Comparison of ENCODE assay signal across 24 cellular contexts in genomic region chr1:17853241-17853640, GRCh38.
"Had no signal": no experiment of that assay in that cellular context is flagged by ENCODE, and none has a peak within 500 bp of the region (broad histone marks: within the 10 kb centered on the region; RNA-seq: fewer than 3 reads in every experiment).

No MANE protein-coding gene starts in this region.

- FAIRE-seq: urothelium cell line had no signal

- H3K9me3 ChIP-seq: stomach, suprapubic skin, testis, thoracic aorta, thyroid gland, tibial artery, transverse colon, upper lobe of left lung, upper lobe of right lung, uterus, vagina had no signal

- H3K27ac ChIP-seq: stomach, suprapubic skin, testis, thoracic aorta, thyroid gland, tibial artery, tibial nerve, transverse colon, upper lobe of left lung, upper lobe of right lung, uterus, vagina had no signal

- H3K4me1 ChIP-seq: stomach, suprapubic skin, testis, tibial artery, tibial nerve, transverse colon, upper lobe of right lung, uterus, vagina had no signal

- H3K27me3 ChIP-seq: testis, thyroid gland, tibial nerve, upper lobe of left lung, upper lobe of right lung, uterus, vagina had no signal

- DNase-seq: stimulated activated CD4-positive, alpha-beta T cell treated with anti-CD3 and anti-CD28 coated beads, Interleukin-2, amount 100 ng/mL, for 48 hours; stimulated activated CD4-positive, alpha-beta T cell treated with anti-CD3 and anti-CD28 coated beads, Interleukin-4, amount 100 ng/mL, for 1 hour; stimulated activated CD4-positive, alpha-beta T cell treated with anti-CD3 and anti-CD28 coated beads, Interleukin-4, amount 100 ng/mL, for 24 hours; stimulated activated CD4-positive, alpha-beta T cell treated with anti-CD3 and anti-CD28 coated beads, Interleukin-4, amount 100 ng/mL, for 4 hours; stimulated activated CD8-positive, alpha-beta memory T cell treated with anti-CD3 and anti-CD28 coated beads, Interleukin-4, amount 100 ng/mL, for 48 hours; stimulated activated naive B cell treated with anti-CD40 and anti-IgM and Interleukin-4, amounts not matched to agents 10 μg/mL and 1 μg/mL and 100 μg/mL, for 72 hours; stimulated activated naive CD4-positive, alpha-beta T cell; stimulated activated naive CD4-positive, alpha-beta T cell treated with Interleukin-2 at 50 U/mL for 16 hours; stimulated activated naive CD8-positive, alpha-beta T cell treated with anti-CD3 and anti-CD28 coated beads, Interleukin-15, amount 100 ng/mL, for 72 hours; stimulated activated naive CD8-positive, alpha-beta T cell treated with anti-CD3 and anti-CD28 coated beads, Interleukin-15, Interleukin-2, amounts not matched to agents 100 U/mL and 50 U/mL, for 24 hours; stomach; substantia nigra; testis; tibial artery; transverse colon; upper lobe of left lung; upper lobe of right lung; uterus had no signal

- H3K36me3 ChIP-seq: stomach, suprapubic skin, thoracic aorta, thyroid gland, tibial artery, tibial nerve, transverse colon, upper lobe of left lung, upper lobe of right lung, uterus, vagina had no signal

- H3K4me3 ChIP-seq: stomach, suprapubic skin, testis, thoracic aorta, thyroid gland, tibial artery, tibial nerve, transverse colon, upper lobe of left lung, upper lobe of right lung, uterus, vagina had no signal
